ENCODE assay signal across 12 cellular contexts in genomic region chr17:61396586-61397085, GRCh38. TPM values are rescaled to one million over a fixed set of nuclear protein-coding genes. Genes with fewer than 3 reads are reported as not detected.
DNase-seq lines count a peak whose midpoint lies in the region; ATAC-seq and TF ChIP-seq lines count a peak whose summit lies in the region.
"Had no signal": no experiment of that assay in that cellular context is flagged by ENCODE, and none has a peak within 500 bp of the region (broad histone marks: within the 10 kb centered on the region; RNA-seq: fewer than 3 reads in every experiment).

No MANE protein-coding gene starts in this region.

- peak overlapping the region; percentile 89 for H3K27ac ChIP-seq in urinary bladder (ENCODE audit: low read depth)

- H3K4me3 ChIP-seq in fibroblast of villous mesenchyme (ENCODE audit: low read depth, low read length) (peak overlapping the region; percentile 74), neuron (ENCODE audit: low read length) (peak overlapping the region; percentile 45), urinary bladder (ENCODE audit: low read depth, low read length) (peak overlapping the region; percentile 94)

- DNase-seq in fibroblast of villous mesenchyme (ENCODE audit: low read depth): peak; percentile 48
- DNase-seq in stimulated activated CD4-positive, alpha-beta T cell treated with anti-CD3 and anti-CD28 coated beads, Interleukin-4, amount 100 ng/mL, for 24 hours: no peak
- no peak for DNase-seq in KG1 (lab: John Stamatoyannopoulos, UW)
- DNase-seq in RKO (ENCODE audit: low spot score): no peak
- DNase-seq: DND-41; naive thymus-derived CD4-positive, alpha-beta T cell; NCI-H510A treated with DMSO at 0.1 percent for 48 hours had no signal

- H3K27me3 ChIP-seq in neuron (ENCODE audit: insufficient read depth, low read length): peaks cover 63% of the 10 kb centered on the region

- ATAC-seq in SK-N-SH treated with all-trans-retinoic acid at 6 μM for 48 hours: no peak
- ATAC-seq: naive thymus-derived CD4-positive, alpha-beta T cell had no signal

- H3K9me3 ChIP-seq in neuron (ENCODE audit: low read length): no peaks in the 10 kb centered on the region

- H3K4me1 ChIP-seq in neuron (ENCODE audit: insufficient read depth, low read length) (peaks cover 22% of the 10 kb centered on the region), urinary bladder (ENCODE audit: insufficient read depth) (no peaks in the 10 kb centered on the region)

- H2AFZ ChIP-seq in neuron (ENCODE audit: low read depth, low read length): no peak overlapping the region

- H3K36me3 ChIP-seq in neuron (ENCODE audit: insufficient read depth, low read length): no peaks in the 10 kb centered on the region
- H3K36me3 ChIP-seq in urinary bladder (ENCODE audit: insufficient read depth): no peaks in the 10 kb centered on the region

- WGBS in urinary bladder: 5% methylated on average over 46 of the region's 46 CpGs

- no peak for TF ChIP-seq CTCF in fibroblast of villous mesenchyme (IDR thresholded peaks at IDR 0.05; ENCODE audit: insufficient read depth, low read depth, low read length)

TF ChIP-seq in SK-N-SH treated with all-trans-retinoic acid at 6 μM for 48 hours, 23 proteins besides CTCF, POLR2A, EP300 and RAD21:
- TF ChIP-seq ZFP3 (CRISPR knock-in tag; IDR thresholded peaks at IDR 0.05) (0 out of 2 replicates have a peak, but pooled peaks have one; percentile 62), BACH2 (CRISPR knock-in tag; IDR thresholded peaks at IDR 0.05; ENCODE audit: borderline replicate concordance) (no peak), GLIS3 (CRISPR knock-in tag; IDR thresholded peaks at IDR 0.05) (0 out of 2 replicates have a peak, but pooled peaks have one; percentile 40), RARB (CRISPR knock-in tag; IDR thresholded peaks at IDR 0.05) (no peak), TSHZ2 (CRISPR knock-in tag; IDR thresholded peaks at IDR 0.05) (peak; percentile 37; the same call in 1 of the 2 replicates), ZC3H10 (CRISPR knock-in tag; IDR thresholded peaks at IDR 0.05) (no peak)

RNA-seq across cellular contexts. Expression of gene TBX2, which starts 3.0 kb away (rescaled TPM):
- total RNA-seq in fibroblast of villous mesenchyme: 12.5 and 21.3 TPM in 2 replicates
- total RNA-seq in urinary bladder: 26.4 TPM
- polyA plus RNA-seq in urinary bladder: 56.3 TPM
- total RNA-seq: activated CD8-positive, alpha-beta memory T cell treated with anti-CD3 and anti-CD28 coated beads for 36 hours; naive thymus-derived CD4-positive, alpha-beta T cell had no signal
- polyA plus RNA-seq: naive thymus-derived CD4-positive, alpha-beta T cell had no signal

RNA-seq across cellular contexts. Expression of gene TBX4, which starts 55.6 kb away (rescaled TPM):
- not detected in 2 replicates for total RNA-seq in fibroblast of villous mesenchyme
- total RNA-seq in urinary bladder: 9.8 TPM
- 13.0 TPM for polyA plus RNA-seq in urinary bladder
- total RNA-seq: activated CD8-positive, alpha-beta memory T cell treated with anti-CD3 and anti-CD28 coated beads for 36 hours; glomerular endothelial cell; naive thymus-derived CD4-positive, alpha-beta T cell had no signal
- polyA plus RNA-seq: naive thymus-derived CD4-positive, alpha-beta T cell had no signal

Comparison
In these comparisons a context has a peak if more than half of its experiments do, and no peak if none do; other contexts are left out.
1. RNA of gene TBX4, which starts 55.6 kb away (total RNA-seq): 9.8 TPM in urinary bladder (single experiment); not detected in fibroblast of villous mesenchyme; every median in the first group is over 10 times any median in the second.
2. Peak in every context shown above with its lines, with median percentiles within 50 percentile points of each other: H3K4me3 ChIP-seq.